In the genomic region with DNA sequence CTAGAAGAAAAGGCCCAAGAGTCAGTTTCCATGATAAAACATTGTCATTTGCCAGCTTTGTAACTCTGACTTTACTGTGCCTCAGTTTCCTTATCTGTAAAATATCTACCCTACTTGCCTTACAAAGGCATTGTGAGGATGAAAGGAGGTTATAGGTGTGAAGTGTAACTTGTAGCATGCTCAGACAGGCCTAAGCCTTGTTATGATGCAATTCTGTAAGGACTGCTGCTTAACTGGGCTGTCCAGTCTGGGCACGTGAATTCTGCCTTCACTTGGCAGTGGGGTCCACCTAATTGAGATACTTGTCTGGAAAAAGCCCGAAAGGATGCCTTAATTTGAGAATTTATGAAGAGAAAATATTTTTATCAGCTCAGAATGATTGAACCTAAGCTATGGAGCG, we compare ENCODE assay signal across 11 cellular contexts.
"Had no signal": no experiment of that assay in that cellular context is flagged by ENCODE, and none has a peak within 500 bp of the region (broad histone marks: within the 10 kb centered on the region; RNA-seq: fewer than 3 reads in every experiment).

No MANE protein-coding gene starts in this region.

- H3K4me1 ChIP-seq: tibial nerve had no signal

- H3K27me3 ChIP-seq: ovary, tibial nerve, vagina had no signal

- H3K27ac ChIP-seq: ovary, tibial nerve, vagina had no signal

- H3K9me3 ChIP-seq: ovary, tibial nerve, vagina had no signal

- H3K4me3 ChIP-seq: ovary, tibial nerve, vagina had no signal

- H3K36me3 ChIP-seq: ovary, tibial nerve, vagina had no signal

- DNase-seq: activated CD4-positive, alpha-beta T cell treated with anti-CD3 and anti-CD28 coated beads for 4 hours; activated CD8-positive, alpha-beta memory T cell treated with anti-CD3 and anti-CD28 coated beads, Interleukin-2, amount 50 U/mL, for 48 hours; activated CD8-positive, alpha-beta T cell treated with anti-CD3 and anti-CD28 coated beads, Interleukin-2, amount 10 ng/mL, durations not matched to agents 7 days and 5 days; activated naive CD4-positive, alpha-beta T cell treated with anti-CD3 and anti-CD28 coated beads, Interleukin-2, amount 10 ng/mL, durations not matched to agents 7 days and 5 days; effector memory CD4-positive, alpha-beta T cell; glutamatergic neuron; left colon had no signal

- ATAC-seq: activated CD8-positive, alpha-beta T cell treated with anti-CD3 and anti-CD28 coated beads, Interleukin-2, amount 10 ng/mL, durations not matched to agents 7 days and 5 days; stimulated activated memory B cell treated with anti-CD40 and anti-IgM and Interleukin-4, amounts not matched to agents 10 μg/mL and 1 μg/mL and 100 μg/mL, for 72 hours had no signal
